8 cellular contexts compared by ENCODE assay signal in the genomic region with DNA sequence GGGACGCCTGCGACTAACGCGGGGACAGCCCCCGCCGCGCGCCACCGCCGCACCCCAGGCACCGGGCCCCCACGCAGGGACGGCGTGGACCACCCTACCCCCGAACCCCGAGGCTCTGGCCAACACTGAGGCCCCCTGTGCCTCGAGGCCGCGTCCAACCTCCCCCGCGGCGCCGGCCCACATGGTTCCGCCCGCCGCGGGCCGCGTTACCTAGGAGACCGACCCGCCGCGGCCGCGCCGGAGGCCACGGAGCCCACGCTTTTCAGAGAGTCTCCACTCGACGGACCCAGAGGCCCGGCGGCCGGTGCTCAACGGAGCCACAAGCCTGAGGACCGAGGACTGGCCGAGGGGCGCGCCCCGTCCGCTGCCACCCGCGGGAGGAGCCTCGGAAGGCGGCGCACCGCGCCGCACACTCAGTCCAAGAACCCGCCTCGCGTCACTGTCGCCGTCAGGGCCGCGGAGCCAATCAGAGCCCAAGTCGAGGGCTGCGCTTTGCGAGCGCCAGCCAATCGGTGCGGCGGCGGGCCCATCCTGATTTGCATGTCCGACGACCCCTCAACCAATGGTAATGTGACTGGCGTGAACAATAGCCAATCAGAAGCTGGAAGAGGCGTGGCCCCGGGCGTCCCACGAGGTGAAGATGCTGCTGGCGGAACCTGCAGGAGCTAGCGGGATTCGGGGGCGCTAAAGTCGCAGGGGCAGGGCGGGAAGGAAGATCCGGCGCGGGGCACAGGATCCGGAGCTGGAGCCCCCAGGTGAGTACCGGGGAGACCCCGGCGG. TPM values are rescaled to one million over a fixed set of nuclear protein-coding genes. Genes with fewer than 3 reads are reported as not detected.
DNase-seq lines count a peak whose midpoint lies in the region; ATAC-seq, FAIRE-seq and TF ChIP-seq lines count a peak whose summit lies in the region.

Gene NPHP4 (minus strand): TSS at position 392 of the 780 bp plus-strand sequence. CDS start 6,136 bp downstream, outside the sequence.

- DNase-seq in NCI-H82 (lab: John Stamatoyannopoulos, UW): peak; percentile 100
- peak; percentile 99 to 100 for DNase-seq in activated CD4-positive, alpha-beta T cell treated with anti-CD3 and anti-CD28 coated beads, Interleukin-2, amount 50 U/mL, for 48 hours
- DNase-seq in dermis blood vessel endothelial cell: peak; percentile 100
- peak; percentile 98 for DNase-seq in HepG2 (ENCODE audit: low spot score)
- DNase-seq in stimulated activated CD4-positive, alpha-beta T cell treated with anti-CD3 and anti-CD28 coated beads, Interleukin-4, amount 100 ng/mL, for 1 hour: peak; percentile 99

- WGBS in HepG2 (ENCODE audit: low lambda C conversion rate): no CpG with 5 or more reads among the region's 93 CpGs

- H3K9me3 ChIP-seq in HepG2 (ENCODE audit: low read length): no peaks in the 10 kb centered on the region

- peak within 1 kb of the TSS; percentile 98 for H3K4me2 ChIP-seq in HepG2 (ENCODE audit: low read depth, low read length)

- POLR2A ChIA-PET in HepG2 (lab: Yijun Ruan, JAX): interaction anchor here (0.7 to 1.7 kb wide), 5 partner anchors 10 to 58 kb away, joined by 3 to 15 read pairs (median 7); no protein-coding TSS in a partner anchor

- in situ Hi-C loops in HepG2 (cut with HindIII; ENCODE audit: extremely low pct_ligation_motif_present, low pct_unique_long_range_greater_than_20kb): no loop called here

- H3K9ac ChIP-seq in HepG2 (ENCODE audit: insufficient read depth, low read depth, low read length): peak within 1 kb of the TSS; percentile 87

- CTCF ChIA-PET in HepG2 (lab: Yijun Ruan, JAX; ENCODE audit: low intra/inter-chr PET ratio, low total read pairs): no interaction called here

- peak within 1 kb of the TSS; percentile 79 to 93 (median 89) for H3K4me3 ChIP-seq in HepG2 (replicated peaks in 1 of 3; ENCODE audit: insufficient read depth in 1 of 3, low read depth in 2 of 3, low read length in 3 of 3)

- TF ChIP-seq CTCF in C4-2B (conservative IDR thresholded peaks at IDR 0.05): no peak; the same call in 1 of the 2 replicates
- peak; percentile 47 for TF ChIP-seq CTCF in HepG2 (CRISPR knock-in tag; IDR thresholded peaks at IDR 0.05)

- H2AFZ ChIP-seq in HepG2 (ENCODE audit: low read length): peak within 1 kb of the TSS; percentile 54

- BruUV-seq in HepG2 (replicated peaks; lab: Mats Ljungman, UMichigan): no TSS peak

- TF ChIP-seq RAD21 in HepG2 (CRISPR knock-in tag; IDR thresholded peaks at IDR 0.05): peak; percentile 24; the same call in 1 of the 2 replicates

- TF ChIP-seq POLR2A in HepG2 (IDR thresholded peaks at IDR 0.05; ENCODE audit: insufficient read depth in 1 of 2, low read depth in 2 of 2, low read length in 2 of 2): peak; percentile 63 to 69; a peak in 2 of 4 replicates

- no peaks in the 10 kb centered on the region for H4K20me1 ChIP-seq in HepG2 (ENCODE audit: insufficient read depth, low read length)

- H3K4me1 ChIP-seq in HepG2 (ENCODE audit: insufficient read depth, low read length): peaks cover 31% of the 10 kb centered on the region

- peak; percentile 90 for ATAC-seq in GM19372 (IDR thresholded peaks at IDR 0.05; ENCODE audit: low read depth, unreplicated experiment)
- peak; percentile 82 for ATAC-seq in HG03558 (IDR thresholded peaks at IDR 0.05; ENCODE audit: extremely low read depth, unreplicated experiment)
- ATAC-seq in HepG2: peak; percentile 95

- TF ChIP-seq EP300 in HepG2 (IDR thresholded peaks at IDR 0.05; ENCODE audit: low read depth in 2 of 2, low read length in 2 of 2) (no peak), HepG2 (CRISPR knock-in tag; IDR thresholded peaks at IDR 0.05; ENCODE audit: borderline replicate concordance) (no peak)

- peak; percentile 90 for FAIRE-seq in HepG2 (lab: Jason Lieb, UNC)

- peaks cover 18% of the 10 kb centered on the region for H3K79me2 ChIP-seq in HepG2 (ENCODE audit: insufficient read depth, low read length)

- no peaks in the 10 kb centered on the region for H3K36me3 ChIP-seq in HepG2 (replicated peaks in 1 of 2; ENCODE audit: control insufficient read depth in 1 of 2, insufficient read depth in 2 of 2, low read length in 2 of 2)

- no peaks in the 10 kb centered on the region for H3K27me3 ChIP-seq in HepG2 (ENCODE audit: control insufficient read depth in 1 of 2, insufficient read depth in 2 of 2, low read length in 2 of 2)

- peak within 1 kb of the TSS; percentile 87 for H3K27ac ChIP-seq in C4-2B
- H3K27ac ChIP-seq in HepG2 (ENCODE audit: extremely low read length, insufficient read depth, low read length): peak within 1 kb of the TSS; percentile 81

- intact Hi-C loops in HepG2 (cut with micrococcal nuclease; ENCODE audit: unreplicated experiment): no loop called here

TF ChIP-seq in HepG2, 621 proteins besides CTCF, POLR2A, EP300 and RAD21 (continues in another document):
- peak; percentile 47; the same call in 1 of the 2 replicates for TF ChIP-seq ARID2 (CRISPR knock-in tag; IDR thresholded peaks at IDR 0.05; ENCODE audit: borderline replicate concordance)
- TF ChIP-seq, protein P1, sequence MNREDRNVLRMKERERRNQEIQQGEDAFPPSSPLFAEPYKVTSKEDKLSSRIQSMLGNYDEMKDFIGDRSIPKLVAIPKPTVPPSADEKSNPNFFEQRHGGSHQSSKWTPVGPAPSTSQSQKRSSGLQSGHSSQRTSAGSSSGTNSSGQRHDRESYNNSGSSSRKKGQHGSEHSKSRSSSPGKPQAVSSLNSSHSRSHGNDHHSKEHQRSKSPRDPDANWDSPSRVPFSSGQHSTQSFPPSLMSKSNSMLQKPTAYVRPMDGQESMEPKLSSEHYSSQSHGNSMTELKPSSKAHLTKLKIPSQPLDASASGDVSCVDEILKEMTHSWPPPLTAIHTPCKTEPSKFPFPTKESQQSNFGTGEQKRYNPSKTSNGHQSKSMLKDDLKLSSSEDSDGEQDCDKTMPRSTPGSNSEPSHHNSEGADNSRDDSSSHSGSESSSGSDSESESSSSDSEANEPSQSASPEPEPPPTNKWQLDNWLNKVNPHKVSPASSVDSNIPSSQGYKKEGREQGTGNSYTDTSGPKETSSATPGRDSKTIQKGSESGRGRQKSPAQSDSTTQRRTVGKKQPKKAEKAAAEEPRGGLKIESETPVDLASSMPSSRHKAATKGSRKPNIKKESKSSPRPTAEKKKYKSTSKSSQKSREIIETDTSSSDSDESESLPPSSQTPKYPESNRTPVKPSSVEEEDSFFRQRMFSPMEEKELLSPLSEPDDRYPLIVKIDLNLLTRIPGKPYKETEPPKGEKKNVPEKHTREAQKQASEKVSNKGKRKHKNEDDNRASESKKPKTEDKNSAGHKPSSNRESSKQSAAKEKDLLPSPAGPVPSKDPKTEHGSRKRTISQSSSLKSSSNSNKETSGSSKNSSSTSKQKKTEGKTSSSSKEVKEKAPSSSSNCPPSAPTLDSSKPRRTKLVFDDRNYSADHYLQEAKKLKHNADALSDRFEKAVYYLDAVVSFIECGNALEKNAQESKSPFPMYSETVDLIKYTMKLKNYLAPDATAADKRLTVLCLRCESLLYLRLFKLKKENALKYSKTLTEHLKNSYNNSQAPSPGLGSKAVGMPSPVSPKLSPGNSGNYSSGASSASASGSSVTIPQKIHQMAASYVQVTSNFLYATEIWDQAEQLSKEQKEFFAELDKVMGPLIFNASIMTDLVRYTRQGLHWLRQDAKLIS (CRISPR knock-in tag; IDR thresholded peaks at IDR 0.05): no peak
- no peak for TF ChIP-seq ZFP62 (CRISPR knock-in tag; IDR thresholded peaks at IDR 0.05)
- TF ChIP-seq MLLT10 (CRISPR knock-in tag; IDR thresholded peaks at IDR 0.05): no peak
- TF ChIP-seq GTF2F1 (IDR thresholded peaks at IDR 0.05; ENCODE audit: low read length): no peak
- TF ChIP-seq, protein P2, sequence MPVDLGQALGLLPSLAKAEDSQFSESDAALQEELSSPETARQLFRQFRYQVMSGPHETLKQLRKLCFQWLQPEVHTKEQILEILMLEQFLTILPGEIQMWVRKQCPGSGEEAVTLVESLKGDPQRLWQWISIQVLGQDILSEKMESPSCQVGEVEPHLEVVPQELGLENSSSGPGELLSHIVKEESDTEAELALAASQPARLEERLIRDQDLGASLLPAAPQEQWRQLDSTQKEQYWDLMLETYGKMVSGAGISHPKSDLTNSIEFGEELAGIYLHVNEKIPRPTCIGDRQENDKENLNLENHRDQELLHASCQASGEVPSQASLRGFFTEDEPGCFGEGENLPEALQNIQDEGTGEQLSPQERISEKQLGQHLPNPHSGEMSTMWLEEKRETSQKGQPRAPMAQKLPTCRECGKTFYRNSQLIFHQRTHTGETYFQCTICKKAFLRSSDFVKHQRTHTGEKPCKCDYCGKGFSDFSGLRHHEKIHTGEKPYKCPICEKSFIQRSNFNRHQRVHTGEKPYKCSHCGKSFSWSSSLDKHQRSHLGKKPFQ (CRISPR knock-in tag; IDR thresholded peaks at IDR 0.05; ENCODE audit: insufficient replicate concordance): no peak
- TF ChIP-seq SRY (CRISPR knock-in tag; IDR thresholded peaks at IDR 0.05): 0 out of 2 replicates have a peak, but pooled peaks have one; percentile 61
- TF ChIP-seq TSC22D2 (CRISPR knock-in tag; IDR thresholded peaks at IDR 0.05; ENCODE audit: borderline replicate concordance): peak; percentile 11; the same call in 1 of the 2 replicates
- TF ChIP-seq AKAP8 (CRISPR knock-in tag; IDR thresholded peaks at IDR 0.05): no peak

RNA-seq across cellular contexts. Expression of gene NPHP4, which starts in this region (rescaled TPM):
- total RNA-seq in dermis blood vessel endothelial cell: 5.1 and 5.8 TPM in 2 replicates
- total RNA-seq in HepG2 (2016; rRNA removed; fragmentation: Illumina TruSeq; extraction: Trizol): 5.7 and 6.8 TPM in 2 replicates
- total RNA-seq in HepG2 (2016; cell fraction: cytosol; rRNA removed; fragmentation: Illumina TruSeq; extraction: Trizol; ENCODE audit: low read depth): 14.2 and 15.4 TPM in 2 replicates
- total RNA-seq in HepG2 (2016; cell fraction: insoluble cytoplasmic fraction; rRNA removed; fragmentation: Illumina TruSeq; extraction: Trizol): 4.1 and 7.4 TPM in 2 replicates
- 8.5 and 9.7 TPM in 2 replicates for total RNA-seq in HepG2 (2016; cell fraction: membrane; rRNA removed; fragmentation: Illumina TruSeq; extraction: Trizol)
- 10.3 and 12.7 TPM in 2 replicates for total RNA-seq in HepG2 (2016; cell fraction: nucleus; rRNA removed; fragmentation: Illumina TruSeq; extraction: Trizol)
- polyA plus RNA-seq in HepG2 (2011; rRNA removed): 4.4 and 4.8 TPM in 2 replicates
- 1.9 and 3.0 TPM in 2 replicates for polyA plus RNA-seq in HepG2 (2011; cell fraction: cytosol; rRNA removed)
- 40.2 and 52.1 TPM in 2 replicates for polyA plus RNA-seq in HepG2 (2011; cell fraction: nucleus; rRNA removed)
- polyA plus RNA-seq in HepG2 (2012): 4.8 and 5.9 TPM in 2 replicates
- 0.46 and 0.69 TPM in 2 replicates for polyA plus RNA-seq in HepG2 (2016; cell fraction: cytosol; fragmentation: Illumina TruSeq; extraction: Trizol; ENCODE audit: low read depth)
- polyA plus RNA-seq in HepG2 (2016; cell fraction: insoluble cytoplasmic fraction; fragmentation: Illumina TruSeq; extraction: Trizol; ENCODE audit: low read depth): 4.0 and 5.3 TPM in 2 replicates
- 1.4 and 1.6 TPM in 2 replicates for polyA plus RNA-seq in HepG2 (2016; cell fraction: membrane; fragmentation: Illumina TruSeq; extraction: Trizol; ENCODE audit: low read depth)
- polyA plus RNA-seq in HepG2 (2016; cell fraction: nucleus; fragmentation: Illumina TruSeq; extraction: Trizol; ENCODE audit: insufficient read depth, low read depth): 30.1 and 30.8 TPM in 2 replicates
- 13.1 TPM in 2 replicates for polyA minus RNA-seq in HepG2 (2011; rRNA and poly(A)+ RNA removed; ENCODE audit: low replicate concordance)
- 4.6 and 4.9 TPM in 2 replicates for polyA minus RNA-seq in HepG2 (2011; cell fraction: cytosol; rRNA and poly(A)+ RNA removed)
- polyA minus RNA-seq in HepG2 (2011; cell fraction: nucleus; rRNA and poly(A)+ RNA removed): 14.7 and 15.8 TPM in 2 replicates

Comparison
In these comparisons a context has a peak if more than half of its experiments do, and no peak if none do; other contexts are left out.
1. Peak in every context shown above with its lines: DNase-seq, ATAC-seq, H3K4me3 ChIP-seq and H3K27ac ChIP-seq.